ENCODE assay signal across 3 cellular contexts in genomic region chr5:134892926-134893325, GRCh38.
A peak's percentile ranks its signal among the peaks of the same experiment; 100 is the strongest.
TF ChIP-seq lines count a peak whose summit lies in the region.

No MANE protein-coding gene starts in this region.

TF ChIP-seq in A549, 52 proteins besides CTCF, POLR2A, EP300 and RAD21:
- TF ChIP-seq ZNF302 (CRISPR knock-in tag; IDR thresholded peaks at IDR 0.05): no peak
- TF ChIP-seq MAFK (IDR thresholded peaks at IDR 0.05; ENCODE audit: partially characterized antibody): peak; percentile 98

TF ChIP-seq in IMR-90, 13 proteins besides CTCF, POLR2A, EP300 and RAD21:
- TF ChIP-seq MAFK (IDR thresholded peaks at IDR 0.05; ENCODE audit: low read depth, low read length): peak; percentile 99
- no peak for TF ChIP-seq RFX5 (IDR thresholded peaks at IDR 0.05; ENCODE audit: low read depth, low read length)

TF ChIP-seq in K562, 482 proteins besides CTCF, POLR2A, EP300 and RAD21:
- TF ChIP-seq MAFK (IDR thresholded peaks at IDR 0.05; ENCODE audit: low read length) (peak; percentile 99), MAFF (IDR thresholded peaks at IDR 0.05; ENCODE audit: low read length) (peak; percentile 99), USF1 (CRISPR knock-in tag; IDR thresholded peaks at IDR 0.05) (no peak), C11orf30 (IDR thresholded peaks at IDR 0.05; ENCODE audit: low read depth) (peak; percentile 95), KDM2B (CRISPR knock-in tag; IDR thresholded peaks at IDR 0.05) (no peak), ZC3H4 (CRISPR knock-in tag; IDR thresholded peaks at IDR 0.05; ENCODE audit: borderline replicate concordance) (no peak), HLTF (IDR thresholded peaks at IDR 0.05) (no peak), KDM1A (IDR thresholded peaks at IDR 0.05) (no peak), MAFG (tag; conservative IDR thresholded peaks at IDR 0.05) (peak; percentile 94), ZNF316 (IDR thresholded peaks at IDR 0.05) (peak; percentile 98), KLF13 (tag; IDR thresholded peaks at IDR 0.05; ENCODE audit: borderline replicate concordance, low read depth) (no peak), NR2F6 (CRISPR knock-in tag; IDR thresholded peaks at IDR 0.05) (no peak), MYBL2 (IDR thresholded peaks at IDR 0.05; ENCODE audit: low read depth) (no peak), MYBL2 (CRISPR knock-in tag; IDR thresholded peaks at IDR 0.05; ENCODE audit: borderline replicate concordance) (no peak)
- TF ChIP-seq, protein P1, sequence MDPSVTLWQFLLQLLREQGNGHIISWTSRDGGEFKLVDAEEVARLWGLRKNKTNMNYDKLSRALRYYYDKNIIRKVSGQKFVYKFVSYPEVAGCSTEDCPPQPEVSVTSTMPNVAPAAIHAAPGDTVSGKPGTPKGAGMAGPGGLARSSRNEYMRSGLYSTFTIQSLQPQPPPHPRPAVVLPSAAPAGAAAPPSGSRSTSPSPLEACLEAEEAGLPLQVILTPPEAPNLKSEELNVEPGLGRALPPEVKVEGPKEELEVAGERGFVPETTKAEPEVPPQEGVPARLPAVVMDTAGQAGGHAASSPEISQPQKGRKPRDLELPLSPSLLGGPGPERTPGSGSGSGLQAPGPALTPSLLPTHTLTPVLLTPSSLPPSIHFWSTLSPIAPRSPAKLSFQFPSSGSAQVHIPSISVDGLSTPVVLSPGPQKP (CRISPR knock-in tag; IDR thresholded peaks at IDR 0.05): no peak
